15 cellular contexts compared by ENCODE assay signal in the genomic region with DNA sequence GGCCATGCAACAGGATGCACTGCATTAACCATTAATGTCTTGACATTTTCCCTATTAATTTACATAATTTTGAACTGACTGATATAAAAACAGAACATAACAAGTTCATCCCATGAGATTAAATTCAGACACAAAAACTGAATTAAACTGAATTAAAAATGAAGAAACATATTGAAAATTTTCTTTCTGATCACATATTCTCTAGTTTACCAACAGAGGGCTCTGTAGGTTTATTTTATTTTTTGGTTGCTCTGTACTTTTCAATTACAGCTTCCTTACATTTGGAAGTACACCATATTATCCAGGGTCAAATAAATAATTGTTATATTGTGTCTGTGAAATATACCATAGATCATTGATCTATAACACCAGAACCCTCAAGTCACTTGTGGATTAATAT. TPM values are rescaled to one million over a fixed set of nuclear protein-coding genes. Genes with fewer than 3 reads are reported as not detected.
DNase-seq lines count a peak whose midpoint lies in the region; ATAC-seq, FAIRE-seq and TF ChIP-seq lines count a peak whose summit lies in the region.
"Had no signal": no experiment of that assay in that cellular context is flagged by ENCODE, and none has a peak within 500 bp of the region (broad histone marks: within the 10 kb centered on the region; RNA-seq: fewer than 3 reads in every experiment).

No MANE protein-coding gene starts in this region.

- no peak for FAIRE-seq in HepG2 (lab: Jason Lieb, UNC)

- ATAC-seq in HepG2 (no peak), GM18505 (IDR thresholded peaks at IDR 0.05; ENCODE audit: unreplicated experiment) (no peak), GM21786 (IDR thresholded peaks at IDR 0.05; ENCODE audit: unreplicated experiment) (no peak), GM21723 (IDR thresholded peaks at IDR 0.05; ENCODE audit: unreplicated experiment) (no peak), sciatic nerve (no peak)
- ATAC-seq: activated naive CD8-positive, alpha-beta T cell treated with anti-CD3 and anti-CD28 coated beads, Interleukin-2, amount 50 U/mL, for 24 hours had no signal

- DNase-seq in DMS53 (lab: John Stamatoyannopoulos, UW) (peak; percentile 43), SW480 (ENCODE audit: low spot score) (peak; percentile 21), HepG2 (ENCODE audit: low spot score) (no peak), sciatic nerve (ENCODE audit: low spot score) (no peak)
- DNase-seq: activated CD4-positive, alpha-beta T cell treated with anti-CD3 and anti-CD28 coated beads, Interleukin-2, amount 50 U/mL, for 1 hour; activated naive CD8-positive, alpha-beta T cell treated with anti-CD3 and anti-CD28 coated beads, Interleukin-2, amount 50 U/mL, for 24 hours; GF-D8; RPMI8226; stimulated activated CD4-positive, alpha-beta T cell treated with anti-CD3 and anti-CD28 coated beads, Interleukin-2, amount 100 ng/mL, for 24 hours had no signal

- BruUV-seq in HepG2 (replicated peaks; lab: Mats Ljungman, UMichigan): no TSS peak

- TF ChIP-seq POLR2A in HepG2 (IDR thresholded peaks at IDR 0.05; ENCODE audit: insufficient read depth in 1 of 2, low read depth in 2 of 2, low read length in 2 of 2): no peak
- no peak for TF ChIP-seq POLR2A in GM18505 (IDR thresholded peaks at IDR 0.05; ENCODE audit: borderline replicate concordance, extremely low read depth, insufficient read depth, insufficient read length)

- H3K27ac ChIP-seq in HepG2 (ENCODE audit: extremely low read length, insufficient read depth, low read length): no peak overlapping the region

- H2AFZ ChIP-seq in HepG2 (ENCODE audit: low read length): no peak overlapping the region

- no peaks in the 10 kb centered on the region for H3K36me3 ChIP-seq in HepG2 (replicated peaks in 1 of 2; ENCODE audit: control insufficient read depth in 1 of 2, insufficient read depth in 2 of 2, low read length in 2 of 2)

- no peaks in the 10 kb centered on the region for H3K4me1 ChIP-seq in HepG2 (ENCODE audit: insufficient read depth, low read length)

- in situ Hi-C loops in HepG2 (cut with HindIII; ENCODE audit: extremely low pct_ligation_motif_present, low pct_unique_long_range_greater_than_20kb): no loop called here

- no peak overlapping the region for H3K9ac ChIP-seq in HepG2 (ENCODE audit: insufficient read depth, low read depth, low read length)

- CTCF ChIA-PET in HepG2 (lab: Yijun Ruan, JAX; ENCODE audit: low intra/inter-chr PET ratio, low total read pairs): no interaction called here

- intact Hi-C loops in HepG2 (cut with micrococcal nuclease; ENCODE audit: unreplicated experiment): no loop called here
- intact Hi-C loops in sciatic nerve (cut with DNase I): no loop called here

- H3K4me2 ChIP-seq in HepG2 (ENCODE audit: low read depth, low read length): no peak overlapping the region

- TF ChIP-seq RAD21 in Ishikawa (IDR thresholded peaks at IDR 0.05; ENCODE audit: low read depth): peak; percentile 23; the same call in 1 of the 2 replicates
- TF ChIP-seq RAD21 in HepG2 (CRISPR knock-in tag; IDR thresholded peaks at IDR 0.05): no peak

- TF ChIP-seq EP300 in Ishikawa (IDR thresholded peaks at IDR 0.05; ENCODE audit: borderline replicate concordance) (no peak), HepG2 (IDR thresholded peaks at IDR 0.05; ENCODE audit: low read depth in 2 of 2, low read length in 2 of 2) (no peak), HepG2 (CRISPR knock-in tag; IDR thresholded peaks at IDR 0.05; ENCODE audit: borderline replicate concordance) (no peak)

- H4K20me1 ChIP-seq in HepG2 (ENCODE audit: insufficient read depth, low read length): no peaks in the 10 kb centered on the region

- no peaks in the 10 kb centered on the region for H3K9me3 ChIP-seq in HepG2 (ENCODE audit: low read length)

- POLR2A ChIA-PET in HepG2 (lab: Yijun Ruan, JAX): no interaction called here

- H3K4me3 ChIP-seq in HepG2 (replicated peaks in 1 of 3; ENCODE audit: insufficient read depth in 1 of 3, low read depth in 2 of 3, low read length in 3 of 3): no peak overlapping the region

- no peaks in the 10 kb centered on the region for H3K27me3 ChIP-seq in HepG2 (ENCODE audit: control insufficient read depth in 1 of 2, insufficient read depth in 2 of 2, low read length in 2 of 2)

- TF ChIP-seq CTCF in HepG2 (CRISPR knock-in tag; IDR thresholded peaks at IDR 0.05): 0 out of 2 replicates have a peak, but pooled peaks have one; percentile 8

- H3K79me2 ChIP-seq in HepG2 (ENCODE audit: insufficient read depth, low read length): no peaks in the 10 kb centered on the region

TF ChIP-seq in Ishikawa, 13 proteins besides CTCF, POLR2A, EP300 and RAD21:
- TF ChIP-seq CEBPB (IDR thresholded peaks at IDR 0.05): no peak
- TF ChIP-seq CREB1 (IDR thresholded peaks at IDR 0.05; ENCODE audit: low read depth): no peak
- no peak for TF ChIP-seq TAF1 (IDR thresholded peaks at IDR 0.05; ENCODE audit: low read depth)

TF ChIP-seq in HepG2, 621 proteins besides CTCF, POLR2A, EP300 and RAD21:
- TF ChIP-seq STAG1 (CRISPR knock-in tag; IDR thresholded peaks at IDR 0.05) (peak; percentile 18; the same call in 1 of the 2 replicates), NFATC3 (CRISPR knock-in tag; IDR thresholded peaks at IDR 0.05) (no peak)

RNA-seq across cellular contexts. Expression of gene CT83, which starts 27.3 kb away (rescaled TPM):
- total RNA-seq in HepG2 (2016; rRNA removed; fragmentation: Illumina TruSeq; extraction: Trizol) (not detected in 2 replicates), sciatic nerve (not detected)
- total RNA-seq in HepG2 (2016; cell fraction: cytosol; rRNA removed; fragmentation: Illumina TruSeq; extraction: Trizol; ENCODE audit: low read depth): not detected in 2 replicates
- total RNA-seq in HepG2 (2016; cell fraction: insoluble cytoplasmic fraction; rRNA removed; fragmentation: Illumina TruSeq; extraction: Trizol): not detected in 2 replicates
- total RNA-seq in HepG2 (2016; cell fraction: membrane; rRNA removed; fragmentation: Illumina TruSeq; extraction: Trizol): not detected in 2 replicates
- total RNA-seq in HepG2 (2016; cell fraction: nucleus; rRNA removed; fragmentation: Illumina TruSeq; extraction: Trizol): not detected in 2 replicates
- polyA plus RNA-seq in HepG2 (2011; rRNA removed): not detected in 2 replicates
- polyA plus RNA-seq in HepG2 (2011; cell fraction: cytosol; rRNA removed): not detected in 2 replicates
- not detected in 2 replicates for polyA plus RNA-seq in HepG2 (2011; cell fraction: nucleus; rRNA removed)
- not detected in 2 replicates for polyA plus RNA-seq in HepG2 (2012)
- not detected in 2 replicates for polyA plus RNA-seq in HepG2 (2016; cell fraction: cytosol; fragmentation: Illumina TruSeq; extraction: Trizol; ENCODE audit: low read depth)
- not detected in 2 replicates for polyA plus RNA-seq in HepG2 (2016; cell fraction: insoluble cytoplasmic fraction; fragmentation: Illumina TruSeq; extraction: Trizol; ENCODE audit: low read depth)
- not detected in 2 replicates for polyA plus RNA-seq in HepG2 (2016; cell fraction: membrane; fragmentation: Illumina TruSeq; extraction: Trizol; ENCODE audit: low read depth)
- not detected in 2 replicates for polyA plus RNA-seq in HepG2 (2016; cell fraction: nucleus; fragmentation: Illumina TruSeq; extraction: Trizol; ENCODE audit: insufficient read depth, low read depth)
- 6.6 TPM in 1 of 2 replicates, not detected in the other for polyA minus RNA-seq in HepG2 (2011; rRNA and poly(A)+ RNA removed; ENCODE audit: low replicate concordance)
- not detected in 2 replicates for polyA minus RNA-seq in HepG2 (2011; cell fraction: cytosol; rRNA and poly(A)+ RNA removed)
- polyA minus RNA-seq in HepG2 (2011; cell fraction: nucleus; rRNA and poly(A)+ RNA removed): not detected in 2 replicates
- total RNA-seq: fibroblast of lung, subcutaneous adipose tissue had no signal
- polyA plus RNA-seq: fibroblast of lung had no signal

RNA-seq across cellular contexts. Expression of gene SLC6A14, which starts 53.7 kb away (rescaled TPM):
- total RNA-seq in HepG2 (2016; rRNA removed; fragmentation: Illumina TruSeq; extraction: Trizol): 43.2 and 70.2 TPM in 2 replicates
- total RNA-seq in HepG2 (2016; cell fraction: cytosol; rRNA removed; fragmentation: Illumina TruSeq; extraction: Trizol; ENCODE audit: low read depth): 3.2 and 4.1 TPM in 2 replicates
- total RNA-seq in HepG2 (2016; cell fraction: insoluble cytoplasmic fraction; rRNA removed; fragmentation: Illumina TruSeq; extraction: Trizol): 41.6 and 69.2 TPM in 2 replicates
- total RNA-seq in HepG2 (2016; cell fraction: membrane; rRNA removed; fragmentation: Illumina TruSeq; extraction: Trizol): 10.8 and 15.1 TPM in 2 replicates
- 67.7 and 80.2 TPM in 2 replicates for total RNA-seq in HepG2 (2016; cell fraction: nucleus; rRNA removed; fragmentation: Illumina TruSeq; extraction: Trizol)
- polyA plus RNA-seq in HepG2 (2011; rRNA removed): 15.0 and 22.6 TPM in 2 replicates
- polyA plus RNA-seq in HepG2 (2011; cell fraction: cytosol; rRNA removed): 9.1 and 12.2 TPM in 2 replicates
- polyA plus RNA-seq in HepG2 (2011; cell fraction: nucleus; rRNA removed): 6.9 and 7.3 TPM in 2 replicates
- 6.1 and 10.7 TPM in 2 replicates for polyA plus RNA-seq in HepG2 (2012)
- 2.2 and 2.4 TPM in 2 replicates for polyA plus RNA-seq in HepG2 (2016; cell fraction: cytosol; fragmentation: Illumina TruSeq; extraction: Trizol; ENCODE audit: low read depth)
- polyA plus RNA-seq in HepG2 (2016; cell fraction: insoluble cytoplasmic fraction; fragmentation: Illumina TruSeq; extraction: Trizol; ENCODE audit: low read depth): 26.2 and 33.6 TPM in 2 replicates
- polyA plus RNA-seq in HepG2 (2016; cell fraction: membrane; fragmentation: Illumina TruSeq; extraction: Trizol; ENCODE audit: low read depth): 4.3 and 5.7 TPM in 2 replicates
- 69.3 and 76.4 TPM in 2 replicates for polyA plus RNA-seq in HepG2 (2016; cell fraction: nucleus; fragmentation: Illumina TruSeq; extraction: Trizol; ENCODE audit: insufficient read depth, low read depth)
- 11.7 TPM in 1 of 2 replicates, not detected in the other for polyA minus RNA-seq in HepG2 (2011; rRNA and poly(A)+ RNA removed; ENCODE audit: low replicate concordance)
- polyA minus RNA-seq in HepG2 (2011; cell fraction: cytosol; rRNA and poly(A)+ RNA removed): 24.8 and 28.8 TPM in 2 replicates
- 25.4 and 34.0 TPM in 2 replicates for polyA minus RNA-seq in HepG2 (2011; cell fraction: nucleus; rRNA and poly(A)+ RNA removed)
- 0.18 TPM for total RNA-seq in sciatic nerve
- total RNA-seq: fibroblast of lung, subcutaneous adipose tissue had no signal
- polyA plus RNA-seq: fibroblast of lung had no signal

Comparison
In these comparisons a context has a peak if more than half of its experiments do, and no peak if none do; other contexts are left out.
1. DNase-seq: peak in DMS53 (single experiment) and SW480 (single experiment); none in HepG2 (single experiment) and sciatic nerve (single experiment).